Comparison of ENCODE assay signal across 8 cellular contexts in the genomic region with DNA sequence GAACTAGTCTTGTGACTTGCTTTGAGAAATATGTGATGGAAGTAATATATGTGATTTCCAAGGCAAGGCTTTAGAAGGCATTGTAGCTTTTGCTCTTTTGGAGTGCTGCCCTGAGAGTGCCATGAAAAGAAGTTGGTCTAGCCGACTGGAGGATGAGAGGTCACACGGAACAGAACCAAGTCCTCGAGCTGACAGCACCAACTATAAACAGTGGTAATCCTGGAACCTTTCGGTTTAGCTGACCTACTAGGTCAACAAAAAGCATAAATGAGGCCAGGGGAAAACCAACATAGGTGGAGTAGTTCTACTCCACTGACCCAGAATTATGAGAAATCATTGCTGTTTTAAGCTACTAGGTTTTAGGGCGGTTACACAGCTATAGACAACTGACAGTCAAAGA. TPM values are rescaled to one million over a fixed set of nuclear protein-coding genes. Genes with fewer than 3 reads are reported as not detected.
A peak's percentile ranks its signal among the peaks of the same experiment; 100 is the strongest.
DNase-seq lines count a peak whose midpoint lies in the region; ATAC-seq, FAIRE-seq and TF ChIP-seq lines count a peak whose summit lies in the region.

No MANE protein-coding gene starts in this region.

- no peaks in the 10 kb centered on the region for H3K9me3 Mint-ChIP-seq in activated naive CD8-positive, alpha-beta T cell treated with anti-CD3 and anti-CD28 coated beads, Interleukin-2, amount 50 U/mL, for 24 hours

- H3K9me3 ChIP-seq in heart right ventricle (no peaks in the 10 kb centered on the region), kidney (ENCODE audit: control insufficient read depth in 1 of 2, low read length in 2 of 2) (no peaks in the 10 kb centered on the region), vagina (no peaks in the 10 kb centered on the region)

- peaks cover 0 to 18% (median 0%) of the 10 kb centered on the region in 9 donors for H3K36me3 ChIP-seq in heart right ventricle
- H3K36me3 ChIP-seq in kidney (ENCODE audit: control insufficient read depth in 1 of 2, insufficient read depth in 2 of 2, low read length in 2 of 2): peaks cover 0 to 4% of the 10 kb centered on the region in 2 donors
- H3K36me3 ChIP-seq in vagina: no peaks in the 10 kb centered on the region

- intact Hi-C loops in heart right ventricle (cut with DNase I): loop anchor here in 4 of 10 donors (10.0 kb wide), 3 partner anchors 198 to 518 kb away; a partner anchor contains a TSS
- intact Hi-C loops in cardiac septum (cut with DNase I): loop anchor here (5.0 to 10.0 kb wide), 3 partner anchors 135 to 518 kb away; a partner anchor contains a TSS
- intact Hi-C loops in kidney (cut with DNase I): no loop called here
- intact Hi-C loops in vagina (cut with DNase I): loop anchor here (10.0 kb wide), 1 partner anchor 208 kb away; a partner anchor contains a TSS

- peaks cover 36% of the 10 kb centered on the region for H3K36me3 Mint-ChIP-seq in activated naive CD8-positive, alpha-beta T cell treated with anti-CD3 and anti-CD28 coated beads, Interleukin-2, amount 50 U/mL, for 24 hours (ENCODE audit: low read depth)

- H3K27me3 ChIP-seq in heart right ventricle (no peaks in the 10 kb centered on the region), vagina (no peaks in the 10 kb centered on the region)

- peaks cover 54% of the 10 kb centered on the region for H3K4me1 Mint-ChIP-seq in activated naive CD8-positive, alpha-beta T cell treated with anti-CD3 and anti-CD28 coated beads, Interleukin-2, amount 50 U/mL, for 24 hours

- H3K27ac ChIP-seq in heart right ventricle: no peak overlapping the region
- H3K27ac ChIP-seq in kidney (ENCODE audit: low read depth in 2 of 2, low read length in 2 of 2): no peak overlapping the region
- no peak overlapping the region for H3K27ac ChIP-seq in vagina

- peak overlapping the region; percentile 59 to 94 for H3K9ac ChIP-seq in kidney (ENCODE audit: low read length in 2 of 2)

- peak overlapping the region; percentile 33 for H3K27ac Mint-ChIP-seq in activated naive CD8-positive, alpha-beta T cell treated with anti-CD3 and anti-CD28 coated beads, Interleukin-2, amount 50 U/mL, for 24 hours

- no peak for FAIRE-seq in kidney (lab: Jason Lieb, UNC)

- no peaks in the 10 kb centered on the region for H3K27me3 Mint-ChIP-seq in activated naive CD8-positive, alpha-beta T cell treated with anti-CD3 and anti-CD28 coated beads, Interleukin-2, amount 50 U/mL, for 24 hours

- H3K4me1 ChIP-seq in heart right ventricle (peaks cover 0 to 44% (median 36%) of the 10 kb centered on the region in 9 donors), kidney (ENCODE audit: control insufficient read depth in 1 of 2, insufficient read depth in 1 of 2, low read depth in 1 of 2, low read length in 2 of 2) (peaks cover 11 to 17% of the 10 kb centered on the region in 2 donors), vagina (peaks cover 45% of the 10 kb centered on the region)

- DNase-seq in heart right ventricle: no peak
- no peak for DNase-seq in cardiac septum (ENCODE audit: low spot score)
- DNase-seq in activated naive CD8-positive, alpha-beta T cell treated with anti-CD3 and anti-CD28 coated beads, Interleukin-2, amount 50 U/mL, for 24 hours: no peak
- no peak for DNase-seq in kidney
- DNase-seq in vagina (ENCODE audit: extremely low spot score in 2 of 2): no peak
- DNase-seq in GM20000 (ENCODE audit: low spot score): no peak
- DNase-seq in anterior cingulate cortex (lab: John Stamatoyannopoulos, UW): no peak
- DNase-seq in activated gamma-delta T cell treated with Interleukin-2 at 50 U/mL for 16 hours: no peak

- ATAC-seq in heart right ventricle: no peak
- ATAC-seq in activated naive CD8-positive, alpha-beta T cell treated with anti-CD3 and anti-CD28 coated beads, Interleukin-2, amount 50 U/mL, for 24 hours: no peak

- H3K4me3 Mint-ChIP-seq in activated naive CD8-positive, alpha-beta T cell treated with anti-CD3 and anti-CD28 coated beads, Interleukin-2, amount 50 U/mL, for 24 hours: no peak overlapping the region

- WGBS in heart right ventricle, 2 donors: 40 to 44% methylated on average over 5 of the region's 5 CpGs

- TF ChIP-seq POLR2A in vagina (IDR thresholded peaks at IDR 0.05): no peak

- TF ChIP-seq CTCF in heart right ventricle (IDR thresholded peaks at IDR 0.05): no peak
- no peak for TF ChIP-seq CTCF in kidney (IDR thresholded peaks at IDR 0.05; ENCODE audit: borderline replicate concordance, extremely low read depth, insufficient read depth)
- no peak for TF ChIP-seq CTCF in vagina (IDR thresholded peaks at IDR 0.05)
- TF ChIP-seq CTCF in GM20000 (IDR thresholded peaks at IDR 0.05; ENCODE audit: extremely low read depth, missing control alignments): no peak

- H3K4me3 ChIP-seq in heart right ventricle (peak overlapping the region in 8 of 10 donors; percentile 6 to 94 (median 85)), kidney (ENCODE audit: low read length in 2 of 2) (peak overlapping the region; percentile 99 to 100), vagina (peak overlapping the region; percentile 77 to 95)

RNA-seq across cellular contexts. Expression of a gene that starts 1.4 kb away (rescaled TPM):
- 100 to 1,000 TPM in 1 of 10 donors, 10 to 100 TPM in 9; 58.0 to 104 (median 73.4) TPM for total RNA-seq in heart right ventricle
- 100 to 1,000 TPM in 1 of 2 donors, 10 to 100 TPM in 1; 48.2 to 100 TPM for polyA plus RNA-seq in heart right ventricle
- total RNA-seq in cardiac septum: 80.7 TPM
- 239 TPM for total RNA-seq in kidney
- polyA plus RNA-seq in kidney (ENCODE audit: insufficient read depth, low read depth, low replicate concordance): 207 TPM
- 77.3 TPM for total RNA-seq in vagina

RNA-seq across cellular contexts. Expression of a gene that starts 1.9 kb away (rescaled TPM):
- total RNA-seq in heart right ventricle: 10 to 100 TPM in 9 of 10 donors, 1 to 10 TPM in 1; 8.9 to 21.4 (median 14.5) TPM
- polyA plus RNA-seq in heart right ventricle: 1 to 10 TPM; 2.4 to 4.8 TPM
- 12.6 TPM for total RNA-seq in cardiac septum
- 27.1 TPM for total RNA-seq in kidney
- 10.3 TPM for polyA plus RNA-seq in kidney (ENCODE audit: insufficient read depth, low read depth, low replicate concordance)
- total RNA-seq in vagina: 11.5 TPM
